In genomic region chr6:138487122-138487604, GRCh38 we compare ENCODE assay signal across 25 cellular contexts. TPM values are rescaled to one million over a fixed set of nuclear protein-coding genes. Genes with fewer than 3 reads are reported as not detected.
DNase-seq lines count a peak whose midpoint lies in the region; ATAC-seq and TF ChIP-seq lines count a peak whose summit lies in the region.
"Had no signal": no experiment of that assay in that cellular context is flagged by ENCODE, and none has a peak within 500 bp of the region (broad histone marks: within the 10 kb centered on the region; RNA-seq: fewer than 3 reads in every experiment).

No MANE protein-coding gene starts in this region.

- H2AFZ ChIP-seq in mammary epithelial cell (ENCODE audit: low read depth, low read length), result no peak overlapping the region
- H2AFZ ChIP-seq: PC-9 had no signal

- in situ Hi-C loops in mammary epithelial cell (cut with MboI; ENCODE audit: low sequenced_read_pairs in 2 of 2), result no loop called here
- in situ Hi-C loops in gastrocnemius medialis (cut with MboI; ENCODE audit: low sequenced_read_pairs in 4 of 4), result no loop called here

- H3K36me3 Mint-ChIP-seq in MCF 10A (ENCODE audit: insufficient read depth, unreplicated experiment), result peaks cover 7% of the 10 kb centered on the region
- H3K36me3 Mint-ChIP-seq: activated CD8-positive, alpha-beta memory T cell treated with anti-CD3 and anti-CD28 coated beads, Interleukin-2, amount 10 ng/mL, durations not matched to agents 7 days and 5 days; naive thymus-derived CD4-positive, alpha-beta T cell had no signal

- CTCF ChIA-PET in MCF 10A (lab: Yijun Ruan, JAX), result interaction anchor here (0.6 to 1.3 kb wide), 4 partner anchors 22 to 676 kb away, joined by 3 to 7 read pairs (median 4); no protein-coding TSS in a partner anchor
- CTCF ChIA-PET in mammary epithelial cell (lab: Charles Lee; ENCODE audit: low non-redundant PET), result no interaction called here

- H3K79me2 ChIP-seq in mammary epithelial cell (ENCODE audit: insufficient read depth, low read length), result peaks cover 61% of the 10 kb centered on the region

- H3K36me3 ChIP-seq in breast epithelium, result no peaks in the 10 kb centered on the region
- H3K36me3 ChIP-seq in mammary epithelial cell (ENCODE audit: insufficient read depth, low read length), result no peaks in the 10 kb centered on the region
- peaks cover 6% of the 10 kb centered on the region; the same call in 1 of the 2 replicates for H3K36me3 ChIP-seq in iPS-20b (ENCODE audit: insufficient read depth, low read depth, low read length)
- no peaks in the 10 kb centered on the region for H3K36me3 ChIP-seq in stomach
- H3K36me3 ChIP-seq in gastrocnemius medialis, result no peaks in the 10 kb centered on the region

- ATAC-seq in gastrocnemius medialis, result no peak
- ATAC-seq: activated CD8-positive, alpha-beta memory T cell treated with anti-CD3 and anti-CD28 coated beads, Interleukin-2, amount 10 ng/mL, durations not matched to agents 7 days and 5 days; activated T-cell treated with anti-CD3 and anti-CD28 coated beads, Interleukin-2, amount 50 U/mL, for 72 hours; body of pancreas; HCT116; naive thymus-derived CD4-positive, alpha-beta T cell had no signal

- DNase-seq in MCF 10A (ENCODE audit: unreplicated experiment), result no peak
- DNase-seq in breast epithelium (ENCODE audit: low spot score in 2 of 2), result no peak
- no peak for DNase-seq in mammary epithelial cell
- no peak for DNase-seq in stomach
- no peak for DNase-seq in gastrocnemius medialis
- DNase-seq in EL, result no peak
- no peak for DNase-seq in NCI-H1930 (lab: John Stamatoyannopoulos, UW)
- DNase-seq: activated CD8-positive, alpha-beta memory T cell treated with anti-CD3 and anti-CD28 coated beads, Interleukin-2, amount 10 ng/mL, durations not matched to agents 7 days and 5 days; activated naive CD4-positive, alpha-beta T cell; activated T-cell treated with anti-CD3 and anti-CD28 coated beads, Interleukin-2, amount 50 U/mL, for 72 hours; body of pancreas; cerebellar nuclear complex; heart right ventricle; left cardiac atrium; mesenchymal stem cell; naive thymus-derived CD4-positive, alpha-beta T cell; NCI-H1694; NCI-H2171; NCI-H510A treated with DMSO at 0.1 percent for 48 hours; PC-9; SHP77 treated with DMSO at 0.1 percent for 48 hours had no signal

- H3K4me3 Mint-ChIP-seq in MCF 10A (ENCODE audit: unreplicated experiment), result no peak overlapping the region
- H3K4me3 Mint-ChIP-seq: activated CD8-positive, alpha-beta memory T cell treated with anti-CD3 and anti-CD28 coated beads, Interleukin-2, amount 10 ng/mL, durations not matched to agents 7 days and 5 days; activated T-cell treated with anti-CD3 and anti-CD28 coated beads, Interleukin-2, amount 50 U/mL, for 72 hours; naive thymus-derived CD4-positive, alpha-beta T cell had no signal

- no peaks in the 10 kb centered on the region for H4K20me1 ChIP-seq in mammary epithelial cell (ENCODE audit: insufficient read depth, low read length)

- H3K9ac ChIP-seq in mammary epithelial cell (ENCODE audit: insufficient read depth, low read length) (no peak overlapping the region), iPS-20b (ENCODE audit: low read depth, low read length) (peak overlapping the region; percentile 34; the same call in 1 of the 2 replicates)

- 98% methylated on average over 5 of the region's 5 CpGs for WGBS in mammary epithelial cell (ENCODE audit: low coverage, missing lambda C conversion rate)
- WGBS in stomach, 5 donors, result 30 to 54% (median 42%) methylated on average over 5 of the region's 5 CpGs

- no peak for TF ChIP-seq EP300 in stomach (IDR thresholded peaks at IDR 0.05)

- H3K27me3 ChIP-seq in breast epithelium (no peaks in the 10 kb centered on the region), mammary epithelial cell (ENCODE audit: insufficient read depth, low read length) (no peaks in the 10 kb centered on the region), iPS-20b (ENCODE audit: insufficient read depth, low read length) (no peaks in the 10 kb centered on the region), stomach (no peaks in the 10 kb centered on the region), gastrocnemius medialis (no peaks in the 10 kb centered on the region)
- H3K27me3 ChIP-seq: body of pancreas, heart right ventricle had no signal

- BruUV-seq in MCF 10A (replicated peaks; lab: Mats Ljungman, UMichigan) (no TSS peak), mammary epithelial cell (replicated peaks; lab: Mats Ljungman, UMichigan) (no TSS peak)

- H3K9me3 Mint-ChIP-seq in MCF 10A (ENCODE audit: unreplicated experiment), result peaks cover 14% of the 10 kb centered on the region
- H3K9me3 Mint-ChIP-seq: activated T-cell treated with anti-CD3 and anti-CD28 coated beads, Interleukin-2, amount 50 U/mL, for 72 hours; naive thymus-derived CD4-positive, alpha-beta T cell had no signal

- peak overlapping the region; percentile 63 for H3K27ac Mint-ChIP-seq in MCF 10A (ENCODE audit: low read depth, unreplicated experiment)
- H3K27ac Mint-ChIP-seq: activated CD8-positive, alpha-beta memory T cell treated with anti-CD3 and anti-CD28 coated beads, Interleukin-2, amount 10 ng/mL, durations not matched to agents 7 days and 5 days; activated T-cell treated with anti-CD3 and anti-CD28 coated beads, Interleukin-2, amount 50 U/mL, for 72 hours had no signal

- intact Hi-C loops in MCF 10A (cut with micrococcal nuclease) (no loop called here), breast epithelium (cut with DNase I; ENCODE audit: low total_unique reads) (no loop called here), mammary epithelial cell (cut with micrococcal nuclease) (no loop called here), stomach (cut with DNase I; ENCODE audit: low total_unique reads) (no loop called here), gastrocnemius medialis (cut with DNase I; ENCODE audit: low total_unique reads) (no loop called here)

- no peaks in the 10 kb centered on the region for H3K27me3 Mint-ChIP-seq in MCF 10A (ENCODE audit: insufficient read depth, unreplicated experiment)

- H3K9me3 ChIP-seq in breast epithelium, result no peaks in the 10 kb centered on the region
- H3K9me3 ChIP-seq in mammary epithelial cell (replicated peaks; ENCODE audit: insufficient read depth, low read length), result no peaks in the 10 kb centered on the region
- H3K9me3 ChIP-seq in iPS-20b (ENCODE audit: insufficient read depth, low read depth, low read length), result no peaks in the 10 kb centered on the region
- no peaks in the 10 kb centered on the region for H3K9me3 ChIP-seq in stomach
- H3K9me3 ChIP-seq in gastrocnemius medialis, result no peaks in the 10 kb centered on the region
- H3K9me3 ChIP-seq: body of pancreas, heart right ventricle had no signal

- no peaks in the 10 kb centered on the region for H3K4me1 ChIP-seq in breast epithelium
- peaks cover 40% of the 10 kb centered on the region for H3K4me1 ChIP-seq in mammary epithelial cell (ENCODE audit: insufficient read depth, low read length)
- H3K4me1 ChIP-seq in iPS-20b (ENCODE audit: insufficient read depth, low read length), result peaks cover 49% of the 10 kb centered on the region
- peaks cover 4 to 46% (median 23%) of the 10 kb centered on the region in 4 donors for H3K4me1 ChIP-seq in stomach
- H3K4me1 ChIP-seq in gastrocnemius medialis, result no peaks in the 10 kb centered on the region

- H3K4me1 Mint-ChIP-seq in MCF 10A (ENCODE audit: insufficient read depth, unreplicated experiment), result peaks cover 39% of the 10 kb centered on the region

- H3K27ac ChIP-seq in breast epithelium (peak overlapping the region in 1 of 2 donors; percentile 81), mammary epithelial cell (ENCODE audit: insufficient read depth, low read depth, low read length) (peak overlapping the region; percentile 24), iPS-20b (ENCODE audit: low read length) (peak overlapping the region; percentile 86), stomach (peak overlapping the region; percentile 4 to 56 (median 30)), gastrocnemius medialis (no peak overlapping the region)
- H3K27ac ChIP-seq: 22Rv1, body of pancreas, PC-9 had no signal

- no peak for TF ChIP-seq CTCF in MCF 10A (IDR thresholded peaks at IDR 0.05; ENCODE audit: unreplicated experiment)
- TF ChIP-seq CTCF in breast epithelium (IDR thresholded peaks at IDR 0.05), result no peak
- no peak for TF ChIP-seq CTCF in mammary epithelial cell (conservative IDR thresholded peaks at IDR 0.05 in 1 of 2, IDR thresholded peaks at IDR 0.05 in 1 of 2; ENCODE audit: extremely low read depth in 1 of 2, insufficient read depth in 1 of 2, low read depth in 1 of 2, low read length in 2 of 2)
- TF ChIP-seq CTCF in stomach (IDR thresholded peaks at IDR 0.05), result no peak
- TF ChIP-seq CTCF in gastrocnemius medialis (IDR thresholded peaks at IDR 0.05 in 4 of 5, conservative IDR thresholded peaks at IDR 0.05 in 1 of 5), result no peak

- dilution Hi-C loops in mammary epithelial cell (cut with HindIII; ENCODE audit: low sequenced_read_pairs), result no loop called here

- no peak overlapping the region for H3K4me2 ChIP-seq in mammary epithelial cell (ENCODE audit: insufficient read depth, low read depth, low read length)
- H3K4me2 ChIP-seq: PC-9, smooth muscle cell had no signal

- POLR2A ChIA-PET in MCF 10A (lab: Yijun Ruan, JAX), result interaction anchor here (0.6 to 1.1 kb wide), 5 partner anchors 8 to 35 kb away, joined by 3 to 4 read pairs (median 3); no protein-coding TSS in a partner anchor

- TF ChIP-seq POLR2A in breast epithelium (IDR thresholded peaks at IDR 0.05) (no peak), stomach (IDR thresholded peaks at IDR 0.05) (no peak), gastrocnemius medialis (IDR thresholded peaks at IDR 0.05) (no peak)

- no peak overlapping the region for H3K4me3 ChIP-seq in breast epithelium
- no peak overlapping the region for H3K4me3 ChIP-seq in mammary epithelial cell (replicated peaks in 1 of 3; ENCODE audit: insufficient read depth in 1 of 3, low read depth in 2 of 3, low read length in 3 of 3)
- H3K4me3 ChIP-seq in iPS-20b (ENCODE audit: low read length), result no peak overlapping the region
- H3K4me3 ChIP-seq in stomach, result no peak overlapping the region
- H3K4me3 ChIP-seq in gastrocnemius medialis, result no peak overlapping the region
- H3K4me3 ChIP-seq: body of pancreas, heart right ventricle, PC-9, smooth muscle cell had no signal

RNA-seq across cellular contexts. Expression of gene NHSL1, which starts 12.1 kb away (rescaled TPM):
- 23.9 and 32.1 TPM in 2 replicates for total RNA-seq in MCF 10A (2022)
- total RNA-seq in breast epithelium, result 10 to 100 TPM; 15.4 to 17.4 (median 16.5) TPM
- total RNA-seq in mammary epithelial cell, result 10 to 100 TPM; 28.3 to 34.7 TPM
- polyA plus RNA-seq in mammary epithelial cell, result 17.8 TPM
- 114 TPM for polyA minus RNA-seq in mammary epithelial cell
- total RNA-seq in stomach, result 10 to 100 TPM; 23.2 to 44.6 (median 36.1) TPM
- 1 to 10 TPM; 1.8 to 3.0 (median 2.3) TPM for polyA plus RNA-seq in stomach
- total RNA-seq in gastrocnemius medialis, result 1 to 10 TPM in 3 of 4 donors, under 1 TPM in 1; 0.31 to 2.0 (median 1.1) TPM

Comparison
In these comparisons a context has a peak if more than half of its experiments do, and no peak if none do; other contexts are left out.
1. H3K27ac ChIP-seq: peak in mammary epithelial cell (single experiment), iPS-20b (single experiment) and stomach (5 of 5); none in gastrocnemius medialis (0 of 4).